ENCODE assay signal across 16 cellular contexts in the genomic region with DNA sequence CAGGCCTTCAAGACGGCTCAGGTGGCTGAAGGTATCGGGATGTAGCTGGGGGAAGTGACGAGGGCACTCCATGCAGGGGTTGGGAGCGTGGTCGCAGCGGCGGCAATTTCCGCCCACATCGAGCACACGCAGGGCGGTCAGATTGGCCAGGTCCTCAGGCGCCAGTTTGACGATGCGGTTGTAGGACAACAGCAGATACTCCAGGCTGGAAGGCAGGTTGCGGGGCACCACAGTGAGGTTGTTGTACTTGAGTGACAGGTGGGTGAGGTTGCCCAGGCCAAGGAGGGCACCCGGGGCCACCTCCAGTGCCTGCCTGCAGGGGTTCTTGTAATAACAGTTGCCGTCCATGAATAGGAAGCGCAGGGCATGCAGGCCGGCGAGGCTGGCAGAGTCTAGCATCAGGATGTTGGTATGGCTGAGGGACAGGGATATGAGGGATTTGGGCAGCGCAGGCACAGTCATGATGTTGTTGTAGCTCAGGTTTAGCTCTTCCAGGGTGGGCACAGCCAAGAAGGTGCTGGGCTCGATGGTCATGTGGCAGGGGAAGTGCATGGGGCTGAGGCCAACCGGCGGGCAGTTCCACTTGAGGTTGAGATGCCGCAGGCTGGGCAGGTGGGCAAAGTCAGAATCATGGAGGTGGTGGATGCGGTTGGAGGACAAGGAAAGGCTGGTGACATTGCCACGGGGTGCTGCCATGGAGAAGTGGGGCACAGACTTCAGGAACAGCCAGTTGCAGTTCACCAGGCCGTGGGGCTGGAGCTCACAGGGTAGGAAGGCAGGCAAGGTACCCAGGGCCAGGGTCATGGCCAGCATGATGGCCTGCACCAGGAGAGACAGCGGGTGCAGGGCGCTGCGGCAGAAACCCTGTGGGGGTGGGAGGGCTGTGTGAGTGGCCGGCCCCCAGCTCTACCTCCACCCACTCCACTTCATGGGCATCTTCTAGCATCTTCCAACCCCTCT. TPM values are rescaled to one million over a fixed set of nuclear protein-coding genes. Genes with fewer than 3 reads are reported as not detected.
DNase-seq lines count a peak whose midpoint lies in the region; ATAC-seq and TF ChIP-seq lines count a peak whose summit lies in the region.
"Had no signal": no experiment of that assay in that cellular context is flagged by ENCODE, and none has a peak within 500 bp of the region (broad histone marks: within the 10 kb centered on the region; RNA-seq: fewer than 3 reads in every experiment).

No MANE protein-coding gene starts in this region.

- H3K27me3 ChIP-seq in tibial artery = no peaks in the 10 kb centered on the region
- H3K27me3 ChIP-seq: neutrophil, sigmoid colon, vagina had no signal

- no peak overlapping the region for H3K4me3 ChIP-seq in tibial artery
- H3K4me3 ChIP-seq: lung, sigmoid colon, vagina had no signal

- peaks cover 3% of the 10 kb centered on the region for H3K36me3 Mint-ChIP-seq in stimulated activated naive CD8-positive, alpha-beta T cell treated with anti-CD3 and anti-CD28 coated beads, Interleukin-15, Interleukin-2, amounts not matched to agents 100 ng/mL and 50 ng/mL, for 24 hours (ENCODE audit: low read depth)
- peaks cover 53% of the 10 kb centered on the region for H3K36me3 Mint-ChIP-seq in activated B cell treated with CpG ODN at 0.5 μM for 24 hours (ENCODE audit: low read depth)
- peaks cover 13% of the 10 kb centered on the region for H3K36me3 Mint-ChIP-seq in endothelial cell (ENCODE audit: low read depth, unreplicated experiment)

- H3K27ac ChIP-seq in tibial artery = no peak overlapping the region
- H3K27ac ChIP-seq: neutrophil, sigmoid colon, vagina had no signal

- intact Hi-C loops in activated B cell treated with CpG ODN at 0.5 μM for 24 hours (cut with micrococcal nuclease) (loop anchor here (5.0 kb wide), 1 partner anchor 221 kb away; no protein-coding TSS in a partner anchor), tibial artery (cut with DNase I; ENCODE audit: low total_unique reads) (no loop called here)

- POLR2A ChIA-PET in activated B cell treated with CpG ODN at 0.5 μM for 24 hours (lab: Charles Lee) = interaction anchor here (0.6 to 5.9 kb wide), 8 partner anchors 10 to 64 kb away, joined by 3 to 147 read pairs (median 42); partner anchors contain the start of genes ALAS1, GLYCTK, PPM1M and TWF2

- peaks cover 3 to 31% (median 10%) of the 10 kb centered on the region in 3 donors for H3K36me3 ChIP-seq in tibial artery

- H3K9me3 Mint-ChIP-seq in stimulated activated naive CD8-positive, alpha-beta T cell treated with anti-CD3 and anti-CD28 coated beads, Interleukin-15, Interleukin-2, amounts not matched to agents 100 ng/mL and 50 ng/mL, for 24 hours = no peaks in the 10 kb centered on the region
- no peaks in the 10 kb centered on the region for H3K9me3 Mint-ChIP-seq in activated B cell treated with CpG ODN at 0.5 μM for 24 hours
- no peaks in the 10 kb centered on the region for H3K9me3 Mint-ChIP-seq in endothelial cell (ENCODE audit: unreplicated experiment)

- peaks cover 0 to 34% (median 0%) of the 10 kb centered on the region in 4 donors for H3K4me1 ChIP-seq in tibial artery

- ATAC-seq in stimulated activated naive CD8-positive, alpha-beta T cell treated with anti-CD3 and anti-CD28 coated beads, Interleukin-15, Interleukin-2, amounts not matched to agents 100 U/mL and 50 U/mL, for 24 hours = no peak
- no peak for ATAC-seq in activated B cell treated with CpG ODN at 0.5 μM for 24 hours (ENCODE audit: low read depth)
- no peak for ATAC-seq in left lobe of liver

- CTCF ChIA-PET in activated B cell treated with CpG ODN at 0.5 μM for 24 hours (lab: Charles Lee) = interaction anchor here (4.5 to 6.4 kb wide), 3 partner anchors 8 to 55 kb away, joined by 32 to 53 read pairs (median 48); partner anchors contain the start of gene WDR82

- H3K4me3 Mint-ChIP-seq in stimulated activated naive CD8-positive, alpha-beta T cell treated with anti-CD3 and anti-CD28 coated beads, Interleukin-15, Interleukin-2, amounts not matched to agents 100 ng/mL and 50 ng/mL, for 24 hours = peak overlapping the region; percentile 24
- peak overlapping the region; percentile 90 for H3K4me3 Mint-ChIP-seq in activated B cell treated with CpG ODN at 0.5 μM for 24 hours
- H3K4me3 Mint-ChIP-seq in endothelial cell (ENCODE audit: unreplicated experiment) = peak overlapping the region; percentile 57

- H3K4me1 Mint-ChIP-seq in stimulated activated naive CD8-positive, alpha-beta T cell treated with anti-CD3 and anti-CD28 coated beads, Interleukin-15, Interleukin-2, amounts not matched to agents 100 ng/mL and 50 ng/mL, for 24 hours (ENCODE audit: low read depth) = peaks cover 68% of the 10 kb centered on the region
- H3K4me1 Mint-ChIP-seq in activated B cell treated with CpG ODN at 0.5 μM for 24 hours = peaks cover 90% of the 10 kb centered on the region
- peaks cover 6% of the 10 kb centered on the region for H3K4me1 Mint-ChIP-seq in endothelial cell (ENCODE audit: unreplicated experiment)

- no peaks in the 10 kb centered on the region for H3K27me3 Mint-ChIP-seq in stimulated activated naive CD8-positive, alpha-beta T cell treated with anti-CD3 and anti-CD28 coated beads, Interleukin-15, Interleukin-2, amounts not matched to agents 100 ng/mL and 50 ng/mL, for 24 hours
- no peaks in the 10 kb centered on the region for H3K27me3 Mint-ChIP-seq in activated B cell treated with CpG ODN at 0.5 μM for 24 hours
- H3K27me3 Mint-ChIP-seq in endothelial cell (ENCODE audit: unreplicated experiment) = peaks cover 24% of the 10 kb centered on the region

- H3K9me3 ChIP-seq in tibial artery = no peaks in the 10 kb centered on the region
- H3K9me3 ChIP-seq: neutrophil, sigmoid colon, vagina had no signal

- TF ChIP-seq CTCF in activated B cell treated with CpG ODN at 0.5 μM for 24 hours (IDR thresholded peaks at IDR 0.05) (no peak), endothelial cell (IDR thresholded peaks at IDR 0.05; ENCODE audit: unreplicated experiment) (no peak), tibial artery (IDR thresholded peaks at IDR 0.05) (no peak)

- DNase-seq in stimulated activated naive CD8-positive, alpha-beta T cell treated with anti-CD3 and anti-CD28 coated beads, Interleukin-15, Interleukin-2, amounts not matched to agents 100 U/mL and 50 U/mL, for 24 hours = no peak
- DNase-seq in activated B cell treated with CpG ODN at 0.5 μM for 24 hours (no peak), endothelial cell (ENCODE audit: low spot score) (no peak), ureter (ENCODE audit: low spot score) (peak; percentile 41), mucosa of gallbladder (ENCODE audit: low spot score) (no peak), left lobe of liver (ENCODE audit: low spot score) (no peak), tibial artery (no peak)
- DNase-seq: NCI-H2171 treated with DMSO at 0.1 percent for 48 hours; sigmoid colon; stimulated activated CD4-positive, alpha-beta T cell treated with anti-CD3 and anti-CD28 coated beads, Interleukin-4, amount 100 ng/mL, for 24 hours had no signal

- H3K27ac Mint-ChIP-seq in stimulated activated naive CD8-positive, alpha-beta T cell treated with anti-CD3 and anti-CD28 coated beads, Interleukin-15, Interleukin-2, amounts not matched to agents 100 ng/mL and 50 ng/mL, for 24 hours = peak overlapping the region; percentile 65
- H3K27ac Mint-ChIP-seq in activated B cell treated with CpG ODN at 0.5 μM for 24 hours (peak overlapping the region; percentile 97), endothelial cell (ENCODE audit: unreplicated experiment) (peak overlapping the region; percentile 61)

RNA-seq across cellular contexts. Expression of gene TLR9, which starts 1.7 kb away (rescaled TPM):
- total RNA-seq in activated B cell treated with CpG ODN at 0.5 μM for 24 hours (10.4 and 11.4 TPM in 2 replicates), endothelial cell (ENCODE audit: unreplicated experiment) (not detected), ureter (0.26 TPM), mucosa of gallbladder (1.4 TPM), left lobe of liver (not detected)
- total RNA-seq: epithelial cell of proximal tubule, H4, vagina had no signal

RNA-seq across cellular contexts. Expression of gene TWF2, which starts 15.2 kb away (rescaled TPM):
- total RNA-seq in activated B cell treated with CpG ODN at 0.5 μM for 24 hours (74.1 and 76.7 TPM in 2 replicates), endothelial cell (ENCODE audit: unreplicated experiment) (85.3 TPM), ureter (65.3 TPM), mucosa of gallbladder (72.8 TPM), left lobe of liver (16.8 TPM)

RNA-seq across cellular contexts. Expression of gene PPM1M, which starts 21.8 kb away (rescaled TPM):
- total RNA-seq in activated B cell treated with CpG ODN at 0.5 μM for 24 hours = 44.4 and 44.6 TPM in 2 replicates
- 15.0 TPM for total RNA-seq in endothelial cell (ENCODE audit: unreplicated experiment)
- total RNA-seq in ureter = 16.1 TPM
- 33.0 TPM for total RNA-seq in mucosa of gallbladder
- total RNA-seq in left lobe of liver = 4.2 TPM

RNA-seq across cellular contexts. Expression of gene ALAS1, which starts 25.8 kb away (rescaled TPM):
- total RNA-seq in activated B cell treated with CpG ODN at 0.5 μM for 24 hours (25.9 and 27.6 TPM in 2 replicates), endothelial cell (ENCODE audit: unreplicated experiment) (59.1 TPM), ureter (144 TPM), mucosa of gallbladder (62.4 TPM), left lobe of liver (187 TPM)

RNA-seq across cellular contexts. Expression of gene WDR82, which starts 54.7 kb away (rescaled TPM):
- 84.1 and 86.4 TPM in 2 replicates for total RNA-seq in activated B cell treated with CpG ODN at 0.5 μM for 24 hours
- total RNA-seq in endothelial cell (ENCODE audit: unreplicated experiment) = 72.3 TPM
- 81.6 TPM for total RNA-seq in ureter
- total RNA-seq in mucosa of gallbladder = 71.0 TPM
- 18.6 TPM for total RNA-seq in left lobe of liver

Comparison
In these comparisons a context has a peak if more than half of its experiments do, and no peak if none do; other contexts are left out.
1. H3K4me3 Mint-ChIP-seq: peak in every context shown above with its lines; median percentile 90 in activated B cell treated with CpG ODN at 0.5 μM for 24 hours; 57 in endothelial cell; 24 in stimulated activated naive CD8-positive, alpha-beta T cell treated with anti-CD3 and anti-CD28 coated beads, Interleukin-15, Interleukin-2, amounts not matched to agents 100 ng/mL and 50 ng/mL, for 24 hours.